Comparison of ENCODE assay signal across 28 cellular contexts in the genomic region with DNA sequence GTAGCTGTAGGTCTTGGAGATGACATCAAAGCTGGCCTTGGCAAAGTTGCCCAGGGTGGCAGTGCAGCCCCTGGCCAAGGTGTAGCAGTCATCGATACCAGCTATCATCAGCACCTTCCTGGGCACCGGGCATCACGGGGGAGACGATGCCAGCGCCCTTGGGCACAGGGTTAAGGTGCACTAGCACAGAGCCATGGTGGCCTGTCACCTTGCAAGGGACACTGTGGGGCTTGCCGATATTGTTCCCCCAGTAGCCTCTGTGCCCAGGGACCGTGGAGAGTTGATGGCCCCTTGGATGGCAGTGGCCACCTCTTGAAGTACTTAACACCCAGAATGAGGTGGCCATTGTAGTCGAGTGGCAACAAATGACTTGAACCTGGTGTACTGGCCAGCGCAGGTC.
"Had no signal": no experiment of that assay in that cellular context is flagged by ENCODE, and none has a peak within 500 bp of the region (broad histone marks: within the 10 kb centered on the region; RNA-seq: fewer than 3 reads in every experiment).

No MANE protein-coding gene starts in this region.

- ATAC-seq: activated CD4-positive, alpha-beta T cell treated with anti-CD3 and anti-CD28 coated beads for 36 hours; activated CD4-positive, CD25-positive, alpha-beta regulatory T cell treated with anti-CD3 and anti-CD28 coated beads, Interleukin-2, amount 50 U/mL, for 24 hours; activated CD8-positive, alpha-beta T cell treated with anti-CD3 and anti-CD28 coated beads, Interleukin-2, amount 10 ng/mL, durations not matched to agents 7 days and 5 days; activated naive CD8-positive, alpha-beta T cell treated with anti-CD3 and anti-CD28 coated beads, Interleukin-2, amount 50 U/mL, for 24 hours; Right ventricle myocardium inferior; WTC11 had no signal

- H3K9me3 ChIP-seq: Peyer's patch had no signal

- H3K4me3 ChIP-seq: Peyer's patch had no signal

- H3K27ac Mint-ChIP-seq: activated CD4-positive, alpha-beta T cell treated with anti-CD3 and anti-CD28 coated beads for 36 hours; activated CD4-positive, alpha-beta T cell treated with anti-CD3 and anti-CD28 coated beads, Interleukin-2, amount 10 ng/mL, durations not matched to agents 7 days and 5 days; activated CD8-positive, alpha-beta T cell treated with anti-CD3 and anti-CD28 coated beads, Interleukin-2, amount 10 ng/mL, durations not matched to agents 7 days and 5 days; activated naive CD4-positive, alpha-beta T cell treated with anti-CD3 and anti-CD28 coated beads, Interleukin-2, amount 10 ng/mL, durations not matched to agents 7 days and 5 days; activated naive CD8-positive, alpha-beta T cell; activated naive CD8-positive, alpha-beta T cell treated with anti-CD3 and anti-CD28 coated beads, Interleukin-2, amount 50 U/mL, for 24 hours; brain; T-helper 2 cell treated with Interferon-gamma antibody and Interleukin-4, amounts not matched to agents 5 μg/mL and 100 μg/mL, for 36 hours; WTC11 had no signal

- H3K36me3 Mint-ChIP-seq: activated naive CD4-positive, alpha-beta T cell treated with anti-CD3 and anti-CD28 coated beads, Interleukin-2, amount 10 ng/mL, durations not matched to agents 7 days and 5 days; activated naive CD8-positive, alpha-beta T cell; brain; WTC11 had no signal

- H3K4me2 ChIP-seq: KMS-11 had no signal

- H3K4me1 Mint-ChIP-seq: activated CD4-positive, alpha-beta T cell treated with anti-CD3 and anti-CD28 coated beads for 36 hours; WTC11 had no signal

- H3K27me3 ChIP-seq: Peyer's patch had no signal

- FAIRE-seq: TTC549 had no signal

- H3K27me3 Mint-ChIP-seq: activated naive CD8-positive, alpha-beta T cell; activated naive CD8-positive, alpha-beta T cell treated with anti-CD3 and anti-CD28 coated beads, Interleukin-2, amount 50 U/mL, for 24 hours had no signal

- H3K27ac ChIP-seq: KMS-11, Peyer's patch had no signal

- H3K36me3 ChIP-seq: Peyer's patch had no signal

- H3K4me3 Mint-ChIP-seq: activated CD4-positive, alpha-beta T cell treated with anti-CD3 and anti-CD28 coated beads for 36 hours; activated CD4-positive, alpha-beta T cell treated with anti-CD3 and anti-CD28 coated beads, Interleukin-2, amount 10 ng/mL, durations not matched to agents 7 days and 5 days; activated CD8-positive, alpha-beta T cell treated with anti-CD3 and anti-CD28 coated beads, Interleukin-2, amount 10 ng/mL, durations not matched to agents 7 days and 5 days; activated naive CD4-positive, alpha-beta T cell treated with anti-CD3 and anti-CD28 coated beads, Interleukin-2, amount 10 ng/mL, durations not matched to agents 7 days and 5 days; activated naive CD8-positive, alpha-beta T cell; activated naive CD8-positive, alpha-beta T cell treated with anti-CD3 and anti-CD28 coated beads, Interleukin-2, amount 50 U/mL, for 24 hours; brain; T-helper 2 cell treated with Interferon-gamma antibody and Interleukin-4, amounts not matched to agents 5 μg/mL and 100 μg/mL, for 36 hours; WTC11 had no signal

- DNase-seq: activated CD4-positive, alpha-beta T cell treated with anti-CD3 and anti-CD28 coated beads for 36 hours; activated CD4-positive, alpha-beta T cell treated with anti-CD3 and anti-CD28 coated beads, Interleukin-2, amount 10 ng/mL, durations not matched to agents 7 days and 5 days; activated CD4-positive, alpha-beta T cell treated with anti-CD3 and anti-CD28 coated beads, Interleukin-2, amount 50 U/mL, for 48 hours; activated CD8-positive, alpha-beta T cell treated with anti-CD3 and anti-CD28 coated beads, Interleukin-2, amount 10 ng/mL, durations not matched to agents 7 days and 5 days; activated effector memory CD4-positive, alpha-beta T cell treated with Interleukin-2 at 50 U/mL for 16 hours; activated naive CD4-positive, alpha-beta T cell treated with anti-CD3 and anti-CD28 coated beads, Interleukin-2, amount 10 ng/mL, durations not matched to agents 7 days and 5 days; activated naive CD8-positive, alpha-beta T cell treated with anti-CD3 and anti-CD28 coated beads, Interleukin-2, amount 50 U/mL, for 24 hours; activated T-cell treated with anti-CD3 and anti-CD28 coated beads, Interleukin-2, amount 50 U/mL, for 48 hours; anterior cingulate cortex; central memory CD4-positive, alpha-beta T cell; NCI-H1105; NCI-H1436 treated with DMSO at 0.1 percent for 48 hours; NCI-H1694 treated with DMSO at 0.1 percent for 48 hours; NCI-H2029; NCI-H345; NCI-H524 treated with DMSO at 0.1 percent for 48 hours; NK-92 treated with Interleukin-12 subunit alpha and Interleukin-12 subunit beta, amount 100 ng/mL, for 24 hours; RPMI8226; SIG-M5 had no signal
